Comparison of ENCODE assay signal across 18 cellular contexts in genomic region chr9:130921483-130921806, GRCh38. TPM values are rescaled to one million over a fixed set of nuclear protein-coding genes. Genes with fewer than 3 reads are reported as not detected.
DNase-seq lines count a peak whose midpoint lies in the region; TF ChIP-seq lines count a peak whose summit lies in the region.
"Had no signal": no experiment of that assay in that cellular context is flagged by ENCODE, and none has a peak within 500 bp of the region (broad histone marks: within the 10 kb centered on the region; RNA-seq: fewer than 3 reads in every experiment).

No MANE protein-coding gene starts in this region.

- no peak overlapping the region for H3K27ac Mint-ChIP-seq in endodermal cell
- H3K27ac Mint-ChIP-seq in activated CD4-positive, alpha-beta T cell treated with anti-CD3 and anti-CD28 coated beads, Interleukin-2, amount 10 ng/mL, durations not matched to agents 7 days and 5 days: no peak overlapping the region
- H3K27ac Mint-ChIP-seq: CD4-positive, alpha-beta T cell; IgD-negative memory B cell had no signal

- POLR2A ChIA-PET in activated CD4-positive, alpha-beta T cell treated with anti-CD3 and anti-CD28 coated beads, Interleukin-2, amount 10 ng/mL, durations not matched to agents 7 days and 5 days (lab: Charles Lee): no interaction called here

- CTCF ChIA-PET in activated CD4-positive, alpha-beta T cell treated with anti-CD3 and anti-CD28 coated beads, Interleukin-2, amount 10 ng/mL, durations not matched to agents 7 days and 5 days (lab: Charles Lee): no interaction called here

- intact Hi-C loops in testis (cut with DNase I; ENCODE audit: low total_unique reads): no loop called here

- no peaks in the 10 kb centered on the region for H3K9me2 ChIP-seq in neural cell (ENCODE audit: insufficient read depth, low read length)

- H3K4me1 ChIP-seq in NT2/D1 (ENCODE audit: insufficient read depth, insufficient read length): peaks cover 30% of the 10 kb centered on the region
- no peaks in the 10 kb centered on the region for H3K4me1 ChIP-seq in endodermal cell (ENCODE audit: control insufficient read depth, insufficient read depth, low read length)
- peaks cover 17% of the 10 kb centered on the region for H3K4me1 ChIP-seq in testis
- H3K4me1 ChIP-seq: A549, HAP-1 had no signal

- TF ChIP-seq POLR2A in testis (IDR thresholded peaks at IDR 0.05): no peak

- H3K27me3 Mint-ChIP-seq in endodermal cell (ENCODE audit: insufficient read depth): no peaks in the 10 kb centered on the region
- H3K27me3 Mint-ChIP-seq in activated CD4-positive, alpha-beta T cell treated with anti-CD3 and anti-CD28 coated beads, Interleukin-2, amount 10 ng/mL, durations not matched to agents 7 days and 5 days: no peaks in the 10 kb centered on the region

- H3F3A ChIP-seq in neural cell (ENCODE audit: insufficient read depth, low read length, poor library complexity, severe bottlenecking): no peaks in the 10 kb centered on the region

- no peak for TF ChIP-seq EP300 in neural cell (conservative IDR thresholded peaks at IDR 0.05; ENCODE audit: poor library complexity, severe bottlenecking)

- H3K4me2 ChIP-seq in neural cell (ENCODE audit: low read length): no peak overlapping the region
- H3K4me2 ChIP-seq: A549 had no signal

- H3K36me3 Mint-ChIP-seq in endodermal cell (ENCODE audit: low read depth): no peaks in the 10 kb centered on the region
- H3K36me3 Mint-ChIP-seq in activated CD4-positive, alpha-beta T cell treated with anti-CD3 and anti-CD28 coated beads, Interleukin-2, amount 10 ng/mL, durations not matched to agents 7 days and 5 days (ENCODE audit: low read depth): no peaks in the 10 kb centered on the region
- H3K36me3 Mint-ChIP-seq: IgD-negative memory B cell had no signal

- H3K4me3 ChIP-seq in NT2/D1 (ENCODE audit: insufficient read length, low read depth): no peak overlapping the region
- no peak overlapping the region for H3K4me3 ChIP-seq in endodermal cell (ENCODE audit: low read length)
- peak overlapping the region; percentile 28 for H3K4me3 ChIP-seq in neural cell (ENCODE audit: low read length)
- H3K4me3 ChIP-seq in retinal pigment epithelial cell (ENCODE audit: low read length): no peak overlapping the region
- no peak overlapping the region for H3K4me3 ChIP-seq in testis
- H3K4me3 ChIP-seq: A549, HAP-1 had no signal

- no peaks in the 10 kb centered on the region for H3K4me1 Mint-ChIP-seq in endodermal cell
- H3K4me1 Mint-ChIP-seq in activated CD4-positive, alpha-beta T cell treated with anti-CD3 and anti-CD28 coated beads, Interleukin-2, amount 10 ng/mL, durations not matched to agents 7 days and 5 days: no peaks in the 10 kb centered on the region

- H3K9me3 ChIP-seq in NT2/D1 (ENCODE audit: insufficient read depth, low read length): no peaks in the 10 kb centered on the region
- H3K9me3 ChIP-seq in endodermal cell (ENCODE audit: control insufficient read depth, low read length): no peaks in the 10 kb centered on the region
- H3K9me3 ChIP-seq in neural cell (ENCODE audit: low read length): no peaks in the 10 kb centered on the region
- no peaks in the 10 kb centered on the region for H3K9me3 ChIP-seq in testis
- H3K9me3 ChIP-seq: A549, HAP-1 had no signal

- no peak for DNase-seq in NT2/D1 (ENCODE audit: low read depth, low spot score)
- DNase-seq in endodermal cell: no peak
- peak; percentile 73 for DNase-seq in retinal pigment epithelial cell (ENCODE audit: low read depth)
- no peak for DNase-seq in stimulated activated CD4-positive, alpha-beta T cell treated with anti-CD3 and anti-CD28 coated beads, Interleukin-15, amount 100 ng/mL, for 24 hours
- DNase-seq in testis: no peak
- no peak for DNase-seq in activated CD4-positive, alpha-beta T cell treated with anti-CD3 and anti-CD28 coated beads, Interleukin-2, amount 10 ng/mL, durations not matched to agents 7 days and 5 days
- no peak for DNase-seq in NCI-H2081 treated with DMSO at 0.1 percent for 48 hours (lab: John Stamatoyannopoulos, UW)
- DNase-seq: C1 segment of cervical spinal cord; Calu3; CD4-positive, alpha-beta T cell; DMS 273 treated with DMSO at 0.1 percent for 48 hours had no signal

- H3K9me3 Mint-ChIP-seq in endodermal cell: no peaks in the 10 kb centered on the region
- no peaks in the 10 kb centered on the region for H3K9me3 Mint-ChIP-seq in activated CD4-positive, alpha-beta T cell treated with anti-CD3 and anti-CD28 coated beads, Interleukin-2, amount 10 ng/mL, durations not matched to agents 7 days and 5 days
- H3K9me3 Mint-ChIP-seq: CD4-positive, alpha-beta T cell; IgD-negative memory B cell had no signal

- 88 to 89% methylated on average over 19 of the region's 19 CpGs for WGBS in endodermal cell (ENCODE audit: insufficient coverage in 1 of 2, insufficient read length in 1 of 2), 2 experiments
- 26 to 46% methylated on average over 19 of the region's 19 CpGs for WGBS in testis, 2 donors

- peak overlapping the region; percentile 9 for H3K9ac ChIP-seq in NT2/D1 (ENCODE audit: insufficient read length, low read depth)
- H3K9ac ChIP-seq in endodermal cell (ENCODE audit: extremely low read depth, low read length, poor library complexity, severe bottlenecking): no peak overlapping the region
- peak overlapping the region; percentile 27 for H3K9ac ChIP-seq in neural cell (ENCODE audit: low read length)

- TF ChIP-seq CTCF in endodermal cell (conservative IDR thresholded peaks at IDR 0.05) (no peak), neural cell (IDR thresholded peaks at IDR 0.05; ENCODE audit: poor library complexity, severe bottlenecking) (no peak), retinal pigment epithelial cell (conservative IDR thresholded peaks at IDR 0.05; ENCODE audit: low read depth, low read length) (no peak), testis (IDR thresholded peaks at IDR 0.05) (no peak)

- H3K27ac ChIP-seq in endodermal cell (ENCODE audit: low read depth, low read length) (peak overlapping the region; percentile 72), neural cell (ENCODE audit: low read length) (peak overlapping the region; percentile 40), testis (no peak overlapping the region)

- no peaks in the 10 kb centered on the region for H4K20me1 ChIP-seq in neural cell (ENCODE audit: insufficient read depth)

- H3K79me2 ChIP-seq in neural cell (replicated peaks; ENCODE audit: insufficient read depth, low read length): no peaks in the 10 kb centered on the region

- H3K27me3 ChIP-seq in NT2/D1 (ENCODE audit: insufficient read depth, insufficient read length): no peaks in the 10 kb centered on the region
- no peaks in the 10 kb centered on the region for H3K27me3 ChIP-seq in endodermal cell (ENCODE audit: control insufficient read depth, insufficient read depth, low read length, poor library complexity, severe bottlenecking)
- no peaks in the 10 kb centered on the region for H3K27me3 ChIP-seq in neural cell (ENCODE audit: insufficient read depth, low read depth, low read length)
- no peaks in the 10 kb centered on the region for H3K27me3 ChIP-seq in testis

- H3K36me3 ChIP-seq in NT2/D1 (ENCODE audit: insufficient read depth, insufficient read length, low read length): no peaks in the 10 kb centered on the region
- H3K36me3 ChIP-seq in endodermal cell (ENCODE audit: control insufficient read depth, insufficient read depth, low read length): no peaks in the 10 kb centered on the region
- no peaks in the 10 kb centered on the region for H3K36me3 ChIP-seq in neural cell (ENCODE audit: insufficient read depth, low read length)
- no peaks in the 10 kb centered on the region for H3K36me3 ChIP-seq in testis (ENCODE audit: low read depth, missing control alignments)
- H3K36me3 ChIP-seq: HAP-1 had no signal

- no peak for TF ChIP-seq RAD21 in neural cell (conservative IDR thresholded peaks at IDR 0.05)

- H3K4me3 Mint-ChIP-seq in endodermal cell: no peak overlapping the region
- H3K4me3 Mint-ChIP-seq in activated CD4-positive, alpha-beta T cell treated with anti-CD3 and anti-CD28 coated beads, Interleukin-2, amount 10 ng/mL, durations not matched to agents 7 days and 5 days: no peak overlapping the region
- H3K4me3 Mint-ChIP-seq: CD4-positive, alpha-beta T cell; IgD-negative memory B cell had no signal

- no peak overlapping the region for H2AFZ ChIP-seq in neural cell (ENCODE audit: low read depth, low read length)

TF ChIP-seq in neural cell, 6 proteins besides CTCF, POLR2A, EP300 and RAD21 (continues in another document):
- TF ChIP-seq SMC3 (conservative IDR thresholded peaks at IDR 0.05; ENCODE audit: poor library complexity): no peak

RNA-seq across cellular contexts. Expression of gene FIBCD1, which starts 17.6 kb away (rescaled TPM):
- 1 to 10 TPM; 2.8 to 3.7 TPM for total RNA-seq in endodermal cell
- 4.3 TPM for polyA plus RNA-seq in endodermal cell (2013, experiment 1 of 2)
- 3.4 TPM for polyA plus RNA-seq in endodermal cell (2013, experiment 2 of 2)
- polyA plus RNA-seq in neural cell: 1.6 and 2.7 TPM in 2 replicates
- 2.1 and 3.2 TPM in 2 replicates for polyA minus RNA-seq in neural cell
- total RNA-seq in testis: 10 to 100 TPM; 29.1 to 33.5 TPM
- 20.8 TPM for polyA plus RNA-seq in testis (ENCODE audit: insufficient read depth, low read depth, low replicate concordance)
- not detected for total RNA-seq in activated CD4-positive, alpha-beta T cell treated with anti-CD3 and anti-CD28 coated beads, Interleukin-2, amount 10 ng/mL, durations not matched to agents 7 days and 5 days
- total RNA-seq: CD4-positive, alpha-beta T cell had no signal
- polyA plus RNA-seq: IgD-negative memory B cell had no signal

RNA-seq across cellular contexts. Expression of gene QRFP, which starts 24.8 kb away (rescaled TPM):
- total RNA-seq in endodermal cell (not detected), testis (under 1 TPM in 1 of 2 donors, not detected in 1; 0.24 TPM)
- polyA plus RNA-seq in endodermal cell (2013, experiment 1 of 2): not detected
- not detected for polyA plus RNA-seq in endodermal cell (2013, experiment 2 of 2)
- polyA plus RNA-seq in neural cell (not detected in 2 replicates), testis (ENCODE audit: insufficient read depth, low read depth, low replicate concordance) (not detected)
- not detected in 2 replicates for polyA minus RNA-seq in neural cell
- total RNA-seq in activated CD4-positive, alpha-beta T cell treated with anti-CD3 and anti-CD28 coated beads, Interleukin-2, amount 10 ng/mL, durations not matched to agents 7 days and 5 days: not detected
- total RNA-seq: Calu3; CD4-positive, alpha-beta T cell; G401; H1; HT1080 had no signal
- polyA plus RNA-seq: A549, H1, IgD-negative memory B cell had no signal

Comparison
In these comparisons a context has a peak if more than half of its experiments do, and no peak if none do; other contexts are left out.
1. H3K27ac ChIP-seq: peak in endodermal cell (single experiment) and neural cell (single experiment); none in testis (0 of 2).
2. RNA of gene FIBCD1, which starts 17.6 kb away (total RNA-seq): 29.1 to 33.5 TPM in testis; 2.8 to 3.7 TPM in endodermal cell and not detected in activated CD4-positive, alpha-beta T cell treated with anti-CD3 and anti-CD28 coated beads, Interleukin-2, amount 10 ng/mL, durations not matched to agents 7 days and 5 days; every median in the first group is over 4 times any median in the second.